ENCODE assay signal across 17 cellular contexts in the genomic region with DNA sequence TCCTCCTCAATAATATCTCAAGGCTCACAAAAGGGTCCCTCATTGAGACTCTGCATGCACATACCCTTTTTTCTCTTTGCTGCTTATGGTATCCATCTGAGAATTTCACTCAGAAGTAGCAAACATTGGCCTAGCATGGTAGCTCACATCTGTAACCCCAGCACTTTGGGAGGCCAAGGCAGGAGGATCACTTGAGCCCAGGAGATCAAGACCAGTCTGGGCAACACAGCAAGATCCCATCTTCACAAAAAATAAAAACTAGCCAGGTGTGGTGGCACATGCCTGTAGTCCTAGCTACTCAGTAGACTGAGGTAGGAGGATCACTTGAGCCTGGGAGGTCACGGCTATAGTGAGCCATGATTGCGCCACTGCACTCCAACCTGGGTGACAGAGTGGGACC. TPM values are rescaled to one million over a fixed set of nuclear protein-coding genes. Genes with fewer than 3 reads are reported as not detected.
DNase-seq lines count a peak whose midpoint lies in the region; ATAC-seq, FAIRE-seq and TF ChIP-seq lines count a peak whose summit lies in the region.
"Had no signal": no experiment of that assay in that cellular context is flagged by ENCODE, and none has a peak within 500 bp of the region (broad histone marks: within the 10 kb centered on the region; RNA-seq: fewer than 3 reads in every experiment).

No MANE protein-coding gene starts in this region.

- no peaks in the 10 kb centered on the region for H3K27me3 Mint-ChIP-seq in activated CD4-positive, alpha-beta T cell treated with anti-CD3 and anti-CD28 coated beads, Interleukin-2, amount 10 ng/mL, durations not matched to agents 24 days and 14 days
- peaks cover 50% of the 10 kb centered on the region for H3K27me3 Mint-ChIP-seq in stimulated activated naive CD8-positive, alpha-beta T cell treated with anti-CD3 and anti-CD28 coated beads, Interleukin-15, amount 100 ng/mL, for 72 hours

- intact Hi-C loops in activated CD4-positive, alpha-beta T cell treated with anti-CD3 and anti-CD28 coated beads, Interleukin-2, amount 10 ng/mL, durations not matched to agents 24 days and 14 days (cut with micrococcal nuclease) = no loop called here
- intact Hi-C loops in OCI-LY7 (cut with micrococcal nuclease; ENCODE audit: unreplicated experiment) = no loop called here

- H3K79me1 ChIP-seq in H1 (ENCODE audit: low read depth, low read length) = peaks cover 12% of the 10 kb centered on the region

- H2BK12ac ChIP-seq in H1 (ENCODE audit: low read depth, low read length) = no peak overlapping the region

- H3K23ac ChIP-seq in H1 (ENCODE audit: insufficient read length) = no peak overlapping the region

- H4K91ac ChIP-seq in H1 (replicated peaks; ENCODE audit: insufficient read length, low read length) = no peak overlapping the region

- FAIRE-seq in H1 (lab: Jason Lieb, UNC) = no peak
- FAIRE-seq: A204.1, GM18507, kidney had no signal

- peaks cover 99% of the 10 kb centered on the region for H3K4me1 ChIP-seq in OCI-LY7 (ENCODE audit: insufficient read depth, low read length, poor library complexity, severe bottlenecking)
- peaks cover 6 to 54% (median 40%) of the 10 kb centered on the region in 4 experiments for H3K4me1 ChIP-seq in H1 (replicated peaks in 1 of 4; ENCODE audit: control insufficient read depth in 3 of 4, insufficient read depth in 4 of 4, low read length in 3 of 4)

- no peak for DNase-seq in activated CD4-positive, alpha-beta T cell treated with anti-CD3 and anti-CD28 coated beads, Interleukin-2, amount 10 ng/mL, durations not matched to agents 24 days and 14 days
- DNase-seq in activated CD4-positive, alpha-beta T cell treated with anti-CD3 and anti-CD28 coated beads for 48 hours = no peak
- no peak for DNase-seq in OCI-LY7 (ENCODE audit: low spot score)
- DNase-seq in H1 (ENCODE audit: low read depth in 1 of 2, low spot score in 2 of 2) = no peak
- DNase-seq in stimulated activated naive CD8-positive, alpha-beta T cell treated with anti-CD3 and anti-CD28 coated beads, Interleukin-15, amount 100 ng/mL, for 72 hours = no peak
- DNase-seq in SHP77 treated with DMSO at 0.1 percent for 48 hours (lab: John Stamatoyannopoulos, UW) = no peak
- DNase-seq in HUDEP-2 (lab: John Stamatoyannopoulos, UW; ENCODE audit: unreplicated experiment in 76 of 76) = no peak
- DNase-seq: Calu3, cerebellar nuclear complex, head of caudate nucleus, Karpas-422, kidney, NCI-H524 treated with DMSO at 0.1 percent for 48 hours had no signal

- H3K27ac ChIP-seq in OCI-LY7 (ENCODE audit: low read depth, low read length, poor library complexity, severe bottlenecking) (peak overlapping the region; percentile 97), H1 (ENCODE audit: low read depth, low read length) (no peak overlapping the region)
- H3K27ac ChIP-seq: epithelial cell of prostate had no signal

- no peak overlapping the region for H3K18ac ChIP-seq in H1 (ENCODE audit: extremely low read depth, low read length)

- no TSS peak for BruUV-seq in OCI-LY7 (replicated peaks; lab: Mats Ljungman, UMichigan)

- peaks cover 31% of the 10 kb centered on the region for H3K36me3 Mint-ChIP-seq in activated CD4-positive, alpha-beta T cell treated with anti-CD3 and anti-CD28 coated beads, Interleukin-2, amount 10 ng/mL, durations not matched to agents 24 days and 14 days (ENCODE audit: low read depth)

- H2AFZ ChIP-seq in OCI-LY7 (ENCODE audit: low read length) = no peak overlapping the region
- no peak overlapping the region for H2AFZ ChIP-seq in H1 (ENCODE audit: low read length)

- H2AK5ac ChIP-seq in H1 (ENCODE audit: low read depth, low read length) = no peak overlapping the region

- peaks cover 80% of the 10 kb centered on the region for H3K4me1 Mint-ChIP-seq in activated CD4-positive, alpha-beta T cell treated with anti-CD3 and anti-CD28 coated beads, Interleukin-2, amount 10 ng/mL, durations not matched to agents 24 days and 14 days
- peaks cover 67% of the 10 kb centered on the region for H3K4me1 Mint-ChIP-seq in stimulated activated naive CD8-positive, alpha-beta T cell treated with anti-CD3 and anti-CD28 coated beads, Interleukin-15, amount 100 ng/mL, for 72 hours

- no peak overlapping the region for H2BK15ac ChIP-seq in H1 (ENCODE audit: low read length)

- no peaks in the 10 kb centered on the region for H3K27me3 ChIP-seq in H1 (replicated peaks in 1 of 4; ENCODE audit: control insufficient read depth in 3 of 4, extremely low read depth in 1 of 4, insufficient read depth in 3 of 4, low read length in 3 of 4)

- H4K20me1 ChIP-seq in OCI-LY7 (ENCODE audit: insufficient read depth, low read length) = peaks cover 26% of the 10 kb centered on the region; the same call in 1 of the 2 replicates
- peaks cover 6 to 30% of the 10 kb centered on the region in 2 experiments for H4K20me1 ChIP-seq in H1 (replicated peaks in 1 of 2; ENCODE audit: control insufficient read depth in 1 of 2, insufficient read depth in 2 of 2, low read length in 2 of 2)

- no peak overlapping the region for H2BK120ac ChIP-seq in H1 (replicated peaks; ENCODE audit: low read depth, low read length)

- no peak overlapping the region for H2BK20ac ChIP-seq in H1 (ENCODE audit: low read length)

- H3K56ac ChIP-seq in H1 (replicated peaks; ENCODE audit: insufficient read length, low read depth, low read length) = no peak overlapping the region

- no peaks in the 10 kb centered on the region for H3K9me2 ChIP-seq in OCI-LY7 (ENCODE audit: insufficient read depth, low read length)

- TF ChIP-seq CTCF in OCI-LY7 (conservative IDR thresholded peaks at IDR 0.05; ENCODE audit: low read length) (no peak), H1 (IDR thresholded peaks at IDR 0.05; ENCODE audit: control extremely low read depth in 1 of 3, insufficient read depth in 1 of 3, low read depth in 1 of 3, low read length in 3 of 3) (no peak)

- H3K9ac ChIP-seq in H1 (replicated peaks in 1 of 4; ENCODE audit: extremely low read depth in 1 of 4, low read depth in 3 of 4, low read length in 3 of 4) = no peak overlapping the region

- no peaks in the 10 kb centered on the region for H3K23me2 ChIP-seq in H1 (ENCODE audit: low read depth, low read length)

- no peak overlapping the region for H4K5ac ChIP-seq in H1 (ENCODE audit: insufficient read length, low read depth, low read length)

- no peak overlapping the region for H4K8ac ChIP-seq in H1 (ENCODE audit: extremely low read depth, insufficient read depth, low read length)

- H3K36me3 ChIP-seq in OCI-LY7 (ENCODE audit: insufficient read depth, low read length) (peaks cover 41% of the 10 kb centered on the region), H1 (ENCODE audit: control insufficient read depth in 2 of 4, insufficient read depth in 4 of 4, low read length in 3 of 4) (no peaks in the 10 kb centered on the region)

- CTCF ChIA-PET in OCI-LY7 (lab: Charles Lee; ENCODE audit: unreplicated experiment) (interaction anchor here (1.2 kb wide), 1 partner anchor 16 kb away, joined by 5 read pairs; no protein-coding TSS in a partner anchor), H1 (lab: Charles Lee; ENCODE audit: partially characterized antibody) (interaction anchor here (2.4 kb wide), 1 partner anchor 81 kb away, joined by 13 read pairs; no protein-coding TSS in a partner anchor)

- H2BK5ac ChIP-seq in H1 (ENCODE audit: low read depth, low read length) = no peak overlapping the region

- peaks cover 4% of the 10 kb centered on the region; the same call in 1 of the 2 replicates for H3K9me3 ChIP-seq in OCI-LY7 (ENCODE audit: low read length)
- no peaks in the 10 kb centered on the region for H3K9me3 ChIP-seq in H1 (ENCODE audit: insufficient read depth in 2 of 2, low read depth in 1 of 2, low read length in 1 of 2)

- 97% methylated on average over 2 of the region's 2 CpGs; no CpG with 5 or more reads in 1 of the 2 experiments for WGBS in H1 (ENCODE audit: extremely low coverage in 1 of 2, insufficient coverage in 1 of 2, insufficient read length in 1 of 2, insufficient replicate concordance in 2 of 2, low coverage in 1 of 2, low lambda C conversion rate in 2 of 2, missing lambda C conversion rate in 1 of 2), 2 experiments

- H3K4me2 ChIP-seq in OCI-LY7 (ENCODE audit: low read length) (peak overlapping the region; percentile 92), H1 (ENCODE audit: insufficient read depth in 1 of 2, low read depth in 2 of 2, low read length in 2 of 2) (no peak overlapping the region)

- no peak for TF ChIP-seq EP300 in H1 (IDR thresholded peaks at IDR 0.05; ENCODE audit: borderline replicate concordance in 1 of 2, low read depth in 2 of 2, low read length in 2 of 2)

- no peak overlapping the region for H3K14ac ChIP-seq in H1 (ENCODE audit: insufficient read length)

- H3K4me3 Mint-ChIP-seq in activated CD4-positive, alpha-beta T cell treated with anti-CD3 and anti-CD28 coated beads, Interleukin-2, amount 10 ng/mL, durations not matched to agents 24 days and 14 days = peak overlapping the region; percentile 77
- peak overlapping the region in 1 of 2 donors; percentile 73 for H3K4me3 Mint-ChIP-seq in stimulated activated naive CD8-positive, alpha-beta T cell treated with anti-CD3 and anti-CD28 coated beads, Interleukin-15, amount 100 ng/mL, for 72 hours

- H3K9me3 Mint-ChIP-seq in activated CD4-positive, alpha-beta T cell treated with anti-CD3 and anti-CD28 coated beads, Interleukin-2, amount 10 ng/mL, durations not matched to agents 24 days and 14 days = peaks cover 3% of the 10 kb centered on the region
- H3K9me3 Mint-ChIP-seq in stimulated activated naive CD8-positive, alpha-beta T cell treated with anti-CD3 and anti-CD28 coated beads, Interleukin-15, amount 100 ng/mL, for 72 hours = peaks cover 0 to 4% of the 10 kb centered on the region in 2 donors

- H3K27ac Mint-ChIP-seq in activated CD4-positive, alpha-beta T cell treated with anti-CD3 and anti-CD28 coated beads, Interleukin-2, amount 10 ng/mL, durations not matched to agents 24 days and 14 days = peak overlapping the region; percentile 88
- peak overlapping the region; percentile 83 to 95 for H3K27ac Mint-ChIP-seq in stimulated activated naive CD8-positive, alpha-beta T cell treated with anti-CD3 and anti-CD28 coated beads, Interleukin-15, amount 100 ng/mL, for 72 hours

- no peak for TF ChIP-seq POLR2A in H1 (IDR thresholded peaks at IDR 0.05; ENCODE audit: control extremely low read depth in 1 of 2, low read depth in 2 of 2, low read length in 2 of 2)

- no peak for TF ChIP-seq RAD21 in H1 (IDR thresholded peaks at IDR 0.05 in 1 of 2, conservative IDR thresholded peaks at IDR 0.05 in 1 of 2; ENCODE audit: low read depth in 2 of 2, low read length in 2 of 2)

- peak overlapping the region; percentile 98 for H3K4me3 ChIP-seq in OCI-LY7 (ENCODE audit: low read depth, low read length, poor library complexity, severe bottlenecking)
- H3K4me3 ChIP-seq in H1 (ENCODE audit: extremely low read depth in 1 of 4, insufficient read depth in 2 of 4, low read depth in 3 of 4, low read length in 4 of 4) = no peak overlapping the region

- no peak overlapping the region for H3K4ac ChIP-seq in H1 (replicated peaks; ENCODE audit: insufficient read length, low read depth, low read length)

- ATAC-seq in stimulated activated naive CD8-positive, alpha-beta T cell treated with anti-CD3 and anti-CD28 coated beads, Interleukin-15, amount 100 ng/mL, for 72 hours = no peak
- no peak for ATAC-seq in HG03025 (IDR thresholded peaks at IDR 0.05; ENCODE audit: low FRiP score, unreplicated experiment)

- POLR2A ChIA-PET in OCI-LY7 (lab: Charles Lee) = interaction anchor here (0.8 to 9.0 kb wide), 4 partner anchors 8 to 20 kb away, joined by 3 to 100 read pairs (median 54); no protein-coding TSS in a partner anchor
- POLR2A ChIA-PET in H1 (lab: Charles Lee; ENCODE audit: partially characterized antibody) = interaction anchor here (0.7 to 1.6 kb wide), 3 partner anchors 8 to 21 kb away, joined by 4 to 5 read pairs (median 4); no protein-coding TSS in a partner anchor

- peaks cover 100% of the 10 kb centered on the region for H3K79me2 ChIP-seq in OCI-LY7 (ENCODE audit: insufficient read depth, low read depth, low read length)
- peaks cover 58 to 100% of the 10 kb centered on the region in 2 experiments for H3K79me2 ChIP-seq in H1 (ENCODE audit: control insufficient read depth in 1 of 2, insufficient read depth in 2 of 2, low read length in 2 of 2)

RNA-seq across cellular contexts. Expression of gene LRIG1, which starts 11.7 kb away (rescaled TPM):
- 50.3 and 52.8 TPM in 2 replicates for total RNA-seq in activated CD4-positive, alpha-beta T cell treated with anti-CD3 and anti-CD28 coated beads, Interleukin-2, amount 10 ng/mL, durations not matched to agents 24 days and 14 days
- 74.5 and 115 TPM in 2 replicates for total RNA-seq in OCI-LY7 (2014; rRNA removed; shearing (Covaris generic))
- total RNA-seq in OCI-LY7 (2022) = 84.2 and 113 TPM in 2 replicates
- 78.1 and 86.8 TPM in 2 replicates for total RNA-seq in H1 (2021; fragmentation: NEBNext Ultra II Directional; extraction: Animal tissue kit (Norgen Biotek cat#: 25700))
- polyA plus RNA-seq in H1 (2011; rRNA removed) = 88.7 and 94.1 TPM in 2 replicates
- 87.8 TPM for polyA plus RNA-seq in H1 (2011; cell fraction: cytosol; rRNA removed)
- 241 TPM for polyA plus RNA-seq in H1 (2011; cell fraction: nucleus; rRNA removed)
- polyA plus RNA-seq in H1 (2012, experiment 1 of 2) = 76.9 to 126 TPM (median 101 TPM) in 4 replicates
- polyA plus RNA-seq in H1 (2012, experiment 2 of 2) = 35.9 TPM
- 95.4 TPM for polyA plus RNA-seq in H1 (2013, experiment 1 of 2)
- polyA plus RNA-seq in H1 (2013, experiment 2 of 2) = 95.1 TPM
- 291 and 398 TPM in 2 replicates for polyA minus RNA-seq in H1 (2011; rRNA and poly(A)+ RNA removed)
- 82.9 TPM for polyA minus RNA-seq in H1 (2011; cell fraction: cytosol; rRNA and poly(A)+ RNA removed)
- 139 TPM for polyA minus RNA-seq in H1 (2011; cell fraction: nucleus; rRNA and poly(A)+ RNA removed)
